In the genomic region with DNA sequence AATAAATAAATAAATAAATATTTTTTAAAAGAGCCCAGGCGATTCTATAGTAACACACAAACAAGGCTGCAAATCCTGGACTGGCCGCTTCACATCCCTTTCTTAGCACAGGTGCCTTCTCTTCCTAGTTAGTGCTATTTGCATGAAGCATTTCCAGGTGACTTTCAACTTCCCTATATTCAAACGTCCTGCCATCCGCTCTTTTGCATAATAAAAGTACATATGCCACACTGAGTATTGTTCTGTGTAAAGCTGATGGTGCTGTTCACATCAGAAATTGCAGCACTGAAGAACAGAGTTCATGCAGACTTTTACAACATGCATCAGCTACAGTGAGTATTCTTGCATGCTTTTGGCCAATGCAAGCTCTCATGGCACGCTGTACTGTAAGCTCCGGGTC, we compare ENCODE assay signal across 1 cellular context.
TF ChIP-seq lines count a peak whose summit lies in the region.

No MANE protein-coding gene starts in this region.

TF ChIP-seq in GM12878, 131 proteins besides CTCF, POLR2A, EP300 and RAD21:
- TF ChIP-seq SPI1 (IDR thresholded peaks at IDR 0.05; ENCODE audit: borderline replicate concordance, insufficient read depth, low read depth, low read length) (0 out of 2 replicates have a peak, but pooled peaks have one; percentile 1), YY1 (IDR thresholded peaks at IDR 0.05; ENCODE audit: low read depth, low read length) (no peak), USF1 (IDR thresholded peaks at IDR 0.05; ENCODE audit: borderline replicate concordance, extremely low read length, insufficient read depth, low read depth, low read length) (no peak), ATF2 (IDR thresholded peaks at IDR 0.05; ENCODE audit: low read length) (no peak)
- TF ChIP-seq, protein P1, sequence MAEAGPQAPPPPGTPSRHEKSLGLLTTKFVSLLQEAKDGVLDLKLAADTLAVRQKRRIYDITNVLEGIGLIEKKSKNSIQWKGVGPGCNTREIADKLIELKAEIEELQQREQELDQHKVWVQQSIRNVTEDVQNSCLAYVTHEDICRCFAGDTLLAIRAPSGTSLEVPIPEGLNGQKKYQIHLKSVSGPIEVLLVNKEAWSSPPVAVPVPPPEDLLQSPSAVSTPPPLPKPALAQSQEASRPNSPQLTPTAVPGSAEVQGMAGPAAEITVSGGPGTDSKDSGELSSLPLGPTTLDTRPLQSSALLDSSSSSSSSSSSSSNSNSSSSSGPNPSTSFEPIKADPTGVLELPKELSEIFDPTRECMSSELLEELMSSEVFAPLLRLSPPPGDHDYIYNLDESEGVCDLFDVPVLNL (IDR thresholded peaks at IDR 0.05; ENCODE audit: low read depth, low read length) = no peak
- TF ChIP-seq, protein P2, sequence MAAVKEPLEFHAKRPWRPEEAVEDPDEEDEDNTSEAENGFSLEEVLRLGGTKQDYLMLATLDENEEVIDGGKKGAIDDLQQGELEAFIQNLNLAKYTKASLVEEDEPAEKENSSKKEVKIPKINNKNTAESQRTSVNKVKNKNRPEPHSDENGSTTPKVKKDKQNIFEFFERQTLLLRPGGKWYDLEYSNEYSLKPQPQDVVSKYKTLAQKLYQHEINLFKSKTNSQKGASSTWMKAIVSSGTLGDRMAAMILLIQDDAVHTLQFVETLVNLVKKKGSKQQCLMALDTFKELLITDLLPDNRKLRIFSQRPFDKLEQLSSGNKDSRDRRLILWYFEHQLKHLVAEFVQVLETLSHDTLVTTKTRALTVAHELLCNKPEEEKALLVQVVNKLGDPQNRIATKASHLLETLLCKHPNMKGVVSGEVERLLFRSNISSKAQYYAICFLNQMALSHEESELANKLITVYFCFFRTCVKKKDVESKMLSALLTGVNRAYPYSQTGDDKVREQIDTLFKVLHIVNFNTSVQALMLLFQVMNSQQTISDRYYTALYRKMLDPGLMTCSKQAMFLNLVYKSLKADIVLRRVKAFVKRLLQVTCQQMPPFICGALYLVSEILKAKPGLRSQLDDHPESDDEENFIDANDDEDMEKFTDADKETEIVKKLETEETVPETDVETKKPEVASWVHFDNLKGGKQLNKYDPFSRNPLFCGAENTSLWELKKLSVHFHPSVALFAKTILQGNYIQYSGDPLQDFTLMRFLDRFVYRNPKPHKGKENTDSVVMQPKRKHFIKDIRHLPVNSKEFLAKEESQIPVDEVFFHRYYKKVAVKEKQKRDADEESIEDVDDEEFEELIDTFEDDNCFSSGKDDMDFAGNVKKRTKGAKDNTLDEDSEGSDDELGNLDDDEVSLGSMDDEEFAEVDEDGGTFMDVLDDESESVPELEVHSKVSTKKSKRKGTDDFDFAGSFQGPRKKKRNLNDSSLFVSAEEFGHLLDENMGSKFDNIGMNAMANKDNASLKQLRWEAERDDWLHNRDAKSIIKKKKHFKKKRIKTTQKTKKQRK (IDR thresholded peaks at IDR 0.05; ENCODE audit: low read depth, low read length) = no peak
